Comparison of ENCODE assay signal across 8 cellular contexts in the genomic region with DNA sequence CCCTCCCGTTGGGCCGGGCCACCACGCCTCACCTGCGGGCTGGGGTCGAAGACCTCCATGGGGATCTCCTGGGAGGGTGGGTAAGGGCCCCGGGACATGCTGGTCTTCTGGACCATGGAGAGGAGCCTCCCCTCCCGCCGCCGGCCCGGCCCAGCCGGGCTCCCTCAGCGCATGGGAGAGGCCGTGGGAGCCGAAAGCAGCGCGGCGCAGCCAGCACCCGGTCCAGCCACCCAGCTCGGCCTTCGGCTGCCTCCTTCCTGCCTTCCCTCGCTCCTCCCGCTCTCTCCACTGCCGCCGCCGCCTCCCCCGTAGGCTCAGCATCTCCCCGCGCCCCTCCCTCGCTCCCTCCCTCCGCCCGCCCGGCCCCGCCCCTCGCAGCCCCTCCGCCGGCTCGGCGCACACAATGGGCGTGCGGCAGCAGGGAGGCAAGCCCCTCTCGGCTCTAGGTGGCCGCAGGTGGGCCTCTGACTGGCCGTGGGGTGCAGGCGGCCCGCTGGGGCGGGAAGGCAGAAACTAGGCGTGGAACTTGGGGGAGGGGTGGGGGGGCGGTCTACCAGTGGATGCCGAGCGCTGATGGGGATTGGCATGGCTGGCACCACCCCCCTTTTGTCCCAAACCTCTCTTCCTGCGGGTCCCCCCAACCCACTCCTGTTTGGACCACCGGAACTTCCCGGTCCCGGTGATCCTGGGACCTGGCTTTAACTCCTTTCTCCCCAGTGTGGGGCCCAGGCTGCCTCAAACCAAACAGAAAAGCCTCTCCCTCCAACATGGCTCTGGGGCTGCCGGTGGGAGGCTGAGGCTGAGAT. TPM values are rescaled to one million over a fixed set of nuclear protein-coding genes. Genes with fewer than 3 reads are reported as not detected.
DNase-seq lines count a peak whose midpoint lies in the region; ATAC-seq, FAIRE-seq and TF ChIP-seq lines count a peak whose summit lies in the region.

A gene (minus strand): TSS at position 290 of the 806 bp plus-strand sequence. CDS start 174 bp downstream, at position 116.

- no peaks in the 10 kb centered on the region for H3K27me3 ChIP-seq in Peyer's patch
- no peaks in the 10 kb centered on the region for H3K27me3 ChIP-seq in naive thymus-derived CD4-positive, alpha-beta T cell (ENCODE audit: control insufficient read depth in 2 of 2, insufficient read depth in 2 of 2, low read length in 2 of 2)

- POLR2A ChIA-PET in naive thymus-derived CD4-positive, alpha-beta T cell (lab: Charles Lee), result interaction anchor here (1.2 kb wide), 1 partner anchor 343 kb away, joined by 5 read pairs; a partner anchor contains a TSS

- peak; percentile 86 for FAIRE-seq in HTR-8/SVneo (lab: Jason Lieb, UNC)

- H3K4me3 ChIP-seq in Peyer's patch, result peak within 1 kb of the TSS; percentile 62 to 72 (median 68)
- peak within 1 kb of the TSS; percentile 64 for H3K4me3 ChIP-seq in naive thymus-derived CD4-positive, alpha-beta T cell (ENCODE audit: low read length)

- TF ChIP-seq POLR2A in Peyer's patch (IDR thresholded peaks at IDR 0.05), result peak in 1 of 2 donors; percentile 25

- H3K9me3 Mint-ChIP-seq in activated T-helper 1 cell treated with anti-CD3 and anti-CD28 coated beads, Interleukin-12 subunit alpha, Interleukin-12 subunit beta, Interleukin-2, Interleukin-4 antibody, amounts not matched to agents 30 ng/mL and 10 ng/mL and 1 ng/mL, durations not matched to agents 14 hours and 24 hours and 36 hours, result no peaks in the 10 kb centered on the region
- no peaks in the 10 kb centered on the region for H3K9me3 Mint-ChIP-seq in naive thymus-derived CD4-positive, alpha-beta T cell

- H3K36me3 ChIP-seq in Peyer's patch, result peaks cover 0 to 14% (median 0%) of the 10 kb centered on the region in 3 donors
- peaks cover 9 to 11% (median 11%) of the 10 kb centered on the region in 3 experiments for H3K36me3 ChIP-seq in naive thymus-derived CD4-positive, alpha-beta T cell (ENCODE audit: control insufficient read depth in 2 of 3, insufficient read depth in 3 of 3, low read length in 3 of 3)

- H3K27me3 Mint-ChIP-seq in activated T-helper 1 cell treated with anti-CD3 and anti-CD28 coated beads, Interleukin-12 subunit alpha, Interleukin-12 subunit beta, Interleukin-2, Interleukin-4 antibody, amounts not matched to agents 30 ng/mL and 10 ng/mL and 1 ng/mL, durations not matched to agents 14 hours and 24 hours and 36 hours (ENCODE audit: insufficient read depth), result no peaks in the 10 kb centered on the region
- H3K27me3 Mint-ChIP-seq in naive thymus-derived CD4-positive, alpha-beta T cell, result no peaks in the 10 kb centered on the region

- CTCF ChIA-PET in naive thymus-derived CD4-positive, alpha-beta T cell (lab: Charles Lee), result interaction anchor here (2.0 kb wide), 1 partner anchor 47 kb away, joined by 8 read pairs; no protein-coding TSS in a partner anchor

- peak within 1 kb of the TSS; percentile 68 for H3K27ac Mint-ChIP-seq in activated T-helper 1 cell treated with anti-CD3 and anti-CD28 coated beads, Interleukin-12 subunit alpha, Interleukin-12 subunit beta, Interleukin-2, Interleukin-4 antibody, amounts not matched to agents 30 ng/mL and 10 ng/mL and 1 ng/mL, durations not matched to agents 14 hours and 24 hours and 36 hours
- peak within 1 kb of the TSS; percentile 77 to 100 (median 99) for H3K27ac Mint-ChIP-seq in naive thymus-derived CD4-positive, alpha-beta T cell

- H3K4me3 Mint-ChIP-seq in activated T-helper 1 cell treated with anti-CD3 and anti-CD28 coated beads, Interleukin-12 subunit alpha, Interleukin-12 subunit beta, Interleukin-2, Interleukin-4 antibody, amounts not matched to agents 30 ng/mL and 10 ng/mL and 1 ng/mL, durations not matched to agents 14 hours and 24 hours and 36 hours, result peak within 1 kb of the TSS; percentile 93
- peak within 1 kb of the TSS; percentile 87 to 98 (median 92) for H3K4me3 Mint-ChIP-seq in naive thymus-derived CD4-positive, alpha-beta T cell

- peaks cover 33% of the 10 kb centered on the region for H3K36me3 Mint-ChIP-seq in activated T-helper 1 cell treated with anti-CD3 and anti-CD28 coated beads, Interleukin-12 subunit alpha, Interleukin-12 subunit beta, Interleukin-2, Interleukin-4 antibody, amounts not matched to agents 30 ng/mL and 10 ng/mL and 1 ng/mL, durations not matched to agents 14 hours and 24 hours and 36 hours (ENCODE audit: low read depth)
- H3K36me3 Mint-ChIP-seq in naive thymus-derived CD4-positive, alpha-beta T cell, result peaks cover 1 to 23% (median 14%) of the 10 kb centered on the region in 5 donors

- intact Hi-C loops in activated T-helper 1 cell treated with anti-CD3 and anti-CD28 coated beads, Interleukin-12 subunit alpha, Interleukin-12 subunit beta, Interleukin-2, Interleukin-4 antibody, amounts not matched to agents 30 ng/mL and 10 ng/mL and 1 ng/mL, durations not matched to agents 14 hours and 24 hours and 36 hours (cut with micrococcal nuclease), result loop anchor here (2.0 to 5.0 kb wide), 4 partner anchors 45 to 445 kb away; a partner anchor contains a TSS
- intact Hi-C loops in naive thymus-derived CD4-positive, alpha-beta T cell (cut with micrococcal nuclease), result loop anchor here (1.0 to 2.0 kb wide), 3 partner anchors 33 to 327 kb away; a partner anchor contains a TSS

- peaks cover 51% of the 10 kb centered on the region for H3K4me1 Mint-ChIP-seq in activated T-helper 1 cell treated with anti-CD3 and anti-CD28 coated beads, Interleukin-12 subunit alpha, Interleukin-12 subunit beta, Interleukin-2, Interleukin-4 antibody, amounts not matched to agents 30 ng/mL and 10 ng/mL and 1 ng/mL, durations not matched to agents 14 hours and 24 hours and 36 hours (ENCODE audit: low read depth)
- peaks cover 40 to 69% (median 58%) of the 10 kb centered on the region in 7 donors for H3K4me1 Mint-ChIP-seq in naive thymus-derived CD4-positive, alpha-beta T cell

- peak; percentile 49 for ATAC-seq in naive thymus-derived CD4-positive, alpha-beta T cell
- ATAC-seq in GM19023 (IDR thresholded peaks at IDR 0.05; ENCODE audit: unreplicated experiment), result no peak

- TF ChIP-seq CTCF in Peyer's patch (IDR thresholded peaks at IDR 0.05), result no peak

- DNase-seq in DMS 273 (lab: John Stamatoyannopoulos, UW; ENCODE audit: unreplicated experiment) (peak; percentile 89), HTR-8/SVneo (ENCODE audit: insufficient read length, low spot score) (peak; percentile 89), Peyer's patch (peak; percentile 74 to 87 (median 76)), fibroblast of gingiva (ENCODE audit: low read depth) (peak; percentile 76)
- peak; percentile 64 for DNase-seq in activated T-helper 1 cell treated with anti-CD3 and anti-CD28 coated beads, Interleukin-12 subunit alpha, Interleukin-12 subunit beta, Interleukin-2, Interleukin-4 antibody, amounts not matched to agents 30 ng/mL and 10 ng/mL and 1 ng/mL, durations not matched to agents 14 hours and 24 hours and 36 hours (ENCODE audit: low spot score)
- peak; percentile 27 to 76 (median 50) for DNase-seq in naive thymus-derived CD4-positive, alpha-beta T cell
- peak; percentile 58 to 66 for DNase-seq in stimulated activated CD8-positive, alpha-beta memory T cell treated with anti-CD3 and anti-CD28 coated beads, Interleukin-7, amount 100 ng/mL, for 48 hours (ENCODE audit: extremely low read depth in 1 of 2, low read depth in 1 of 2)

- H3K27ac ChIP-seq in Peyer's patch, result peak within 1 kb of the TSS; percentile 52 to 79 (median 65)
- peak within 1 kb of the TSS; percentile 72 for H3K27ac ChIP-seq in naive thymus-derived CD4-positive, alpha-beta T cell (ENCODE audit: low read depth, low read length)

- no peaks in the 10 kb centered on the region for H3K9me3 ChIP-seq in Peyer's patch
- H3K9me3 ChIP-seq in naive thymus-derived CD4-positive, alpha-beta T cell (ENCODE audit: control insufficient read depth in 2 of 3, low read length in 3 of 3), result no peaks in the 10 kb centered on the region

- peaks cover 0 to 30% (median 21%) of the 10 kb centered on the region in 4 donors for H3K4me1 ChIP-seq in Peyer's patch
- peaks cover 43% of the 10 kb centered on the region in 2 donors for H3K4me1 ChIP-seq in naive thymus-derived CD4-positive, alpha-beta T cell (ENCODE audit: control insufficient read depth in 2 of 2, insufficient read depth in 2 of 2, low read length in 2 of 2)

RNA-seq across cellular contexts. Expression of the gene that starts here (rescaled TPM):
- 1 to 10 TPM; 2.5 to 5.0 (median 2.8) TPM for total RNA-seq in Peyer's patch
- total RNA-seq in activated T-helper 1 cell treated with anti-CD3 and anti-CD28 coated beads, Interleukin-12 subunit alpha, Interleukin-12 subunit beta, Interleukin-2, Interleukin-4 antibody, amounts not matched to agents 30 ng/mL and 10 ng/mL and 1 ng/mL, durations not matched to agents 14 hours and 24 hours and 36 hours, result 21.8 and 22.3 TPM in 2 replicates
- 10 to 100 TPM; 10.7 to 22.0 (median 12.8) TPM for total RNA-seq in naive thymus-derived CD4-positive, alpha-beta T cell
- 1 to 10 TPM in 1 of 2 donors, under 1 TPM in 1; 0.39 to 1.9 TPM for polyA plus RNA-seq in naive thymus-derived CD4-positive, alpha-beta T cell
